In genomic region chr19:44904426-44904994, GRCh38 we compare ENCODE assay signal across 13 cellular contexts. TPM values are rescaled to one million over a fixed set of nuclear protein-coding genes. Genes with fewer than 3 reads are reported as not detected.
DNase-seq lines count a peak whose midpoint lies in the region; ATAC-seq and TF ChIP-seq lines count a peak whose summit lies in the region.
"Had no signal": no experiment of that assay in that cellular context is flagged by ENCODE, and none has a peak within 500 bp of the region (broad histone marks: within the 10 kb centered on the region; RNA-seq: fewer than 3 reads in every experiment).

No MANE protein-coding gene starts in this region.

- peaks cover 0 to 8% of the 10 kb centered on the region in 2 donors for H3K27me3 ChIP-seq in right atrium auricular region

- H3K4me1 ChIP-seq in right atrium auricular region = peaks cover 0 to 21% of the 10 kb centered on the region in 2 donors

- DNase-seq in Right ventricle myocardium inferior (ENCODE audit: missing footprints) (peak; percentile 57), right atrium auricular region (ENCODE audit: low spot score) (no peak), OCI-M1 (lab: John Stamatoyannopoulos, UW) (peak; percentile 63), fibroblast of pulmonary artery (ENCODE audit: low read depth) (no peak), lower leg skin (ENCODE audit: low spot score in 2 of 2) (no peak), NCI-H146 treated with DMSO at 0.1 percent for 48 hours (lab: John Stamatoyannopoulos, UW; ENCODE audit: unreplicated experiment) (no peak)
- DNase-seq: CD4-positive, alpha-beta memory T cell; glutamatergic neuron; NCI-H187 treated with DMSO at 0.1 percent for 48 hours had no signal

- no peaks in the 10 kb centered on the region for H3K9me3 ChIP-seq in right atrium auricular region

- H3K36me3 ChIP-seq in right atrium auricular region = peaks cover 35% of the 10 kb centered on the region

- no peak for TF ChIP-seq POLR2A in lower leg skin (IDR thresholded peaks at IDR 0.05)

- intact Hi-C loops in Right ventricle myocardium inferior (cut with DNase I) = loop anchor here (2.0 to 10.0 kb wide), 2 partner anchors 46 to 430 kb away; no protein-coding TSS in a partner anchor
- intact Hi-C loops in lower leg skin (cut with DNase I; ENCODE audit: low total_unique reads) = loop anchor here (5.0 to 10.0 kb wide), 2 partner anchors 48 to 420 kb away; partner anchors contain the start of gene CKM

- WGBS in lower leg skin, 2 donors = 57 to 62% methylated on average over 12 of the region's 12 CpGs

- H3K4me3 ChIP-seq in right atrium auricular region = no peak overlapping the region
- no peak overlapping the region for H3K4me3 ChIP-seq in fibroblast of pulmonary artery (replicated peaks; ENCODE audit: low read depth, low read length)
- H3K4me3 ChIP-seq in lower leg skin (ENCODE audit: low read depth, poor library complexity, severe bottlenecking) = no peak overlapping the region

- no peak for TF ChIP-seq CTCF in right atrium auricular region (IDR thresholded peaks at IDR 0.05)
- peak; percentile 22 for TF ChIP-seq CTCF in fibroblast of pulmonary artery (IDR thresholded peaks at IDR 0.05; ENCODE audit: low read length, missing control alignments)
- no peak for TF ChIP-seq CTCF in lower leg skin (IDR thresholded peaks at IDR 0.05)

- no peak overlapping the region for H3K27ac ChIP-seq in right atrium auricular region
- peak overlapping the region; percentile 36 for H3K27ac ChIP-seq in temporal lobe (ENCODE audit: low read depth, low read length)

- ATAC-seq in Right ventricle myocardium inferior (no peak), GM18909 (IDR thresholded peaks at IDR 0.05; ENCODE audit: poor library complexity, unreplicated experiment) (no peak)

RNA-seq across cellular contexts. Expression of gene APOE, which starts 1.1 kb away (rescaled TPM):
- total RNA-seq in Right ventricle myocardium inferior (9.9 TPM), right atrium auricular region (100 to 1,000 TPM in 1 of 2 donors, 10 to 100 TPM in 1; 85.3 to 403 TPM), temporal lobe (73.5 TPM), lower leg skin (100 to 1,000 TPM; 511 to 997 (median 747) TPM)

RNA-seq across cellular contexts. Expression of gene APOC1, which starts 9.9 kb away (rescaled TPM):
- 1.4 TPM for total RNA-seq in Right ventricle myocardium inferior
- 1 to 10 TPM; 3.6 to 6.5 TPM for total RNA-seq in right atrium auricular region
- 3.4 TPM for total RNA-seq in temporal lobe
- 10 to 100 TPM; 17.1 to 35.5 (median 28.8) TPM for total RNA-seq in lower leg skin
- total RNA-seq: mononuclear cell had no signal

RNA-seq across cellular contexts. Expression of gene TOMM40, which starts 13.5 kb away (rescaled TPM):
- total RNA-seq in Right ventricle myocardium inferior = 45.3 TPM
- total RNA-seq in right atrium auricular region = 10 to 100 TPM; 33.7 to 39.0 TPM
- 18.2 TPM for total RNA-seq in temporal lobe
- 10 to 100 TPM; 32.5 to 52.3 (median 46.4) TPM for total RNA-seq in lower leg skin

RNA-seq across cellular contexts. Expression of gene APOC4, which starts 37.5 kb away (rescaled TPM):
- not detected for total RNA-seq in Right ventricle myocardium inferior
- not detected for total RNA-seq in right atrium auricular region
- total RNA-seq in temporal lobe = not detected
- total RNA-seq in lower leg skin = not detected
- total RNA-seq: CD4-positive, alpha-beta memory T cell; cerebellum; mononuclear cell had no signal

RNA-seq across cellular contexts. Expression of gene APOC2, which starts 41.3 kb away (rescaled TPM):
- total RNA-seq in Right ventricle myocardium inferior = not detected
- not detected for total RNA-seq in right atrium auricular region
- total RNA-seq in temporal lobe = 0.49 TPM
- 1 to 10 TPM; 1.6 to 4.3 (median 2.8) TPM for total RNA-seq in lower leg skin
- total RNA-seq: mononuclear cell had no signal

Comparison
In these comparisons a context has a peak if more than half of its experiments do, and no peak if none do; other contexts are left out.
1. DNase-seq: peak in Right ventricle myocardium inferior (single experiment) and OCI-M1 (single experiment); none in right atrium auricular region (single experiment), fibroblast of pulmonary artery (single experiment), lower leg skin (0 of 2) and NCI-H146 treated with DMSO at 0.1 percent for 48 hours (single experiment).